In the genomic region with DNA sequence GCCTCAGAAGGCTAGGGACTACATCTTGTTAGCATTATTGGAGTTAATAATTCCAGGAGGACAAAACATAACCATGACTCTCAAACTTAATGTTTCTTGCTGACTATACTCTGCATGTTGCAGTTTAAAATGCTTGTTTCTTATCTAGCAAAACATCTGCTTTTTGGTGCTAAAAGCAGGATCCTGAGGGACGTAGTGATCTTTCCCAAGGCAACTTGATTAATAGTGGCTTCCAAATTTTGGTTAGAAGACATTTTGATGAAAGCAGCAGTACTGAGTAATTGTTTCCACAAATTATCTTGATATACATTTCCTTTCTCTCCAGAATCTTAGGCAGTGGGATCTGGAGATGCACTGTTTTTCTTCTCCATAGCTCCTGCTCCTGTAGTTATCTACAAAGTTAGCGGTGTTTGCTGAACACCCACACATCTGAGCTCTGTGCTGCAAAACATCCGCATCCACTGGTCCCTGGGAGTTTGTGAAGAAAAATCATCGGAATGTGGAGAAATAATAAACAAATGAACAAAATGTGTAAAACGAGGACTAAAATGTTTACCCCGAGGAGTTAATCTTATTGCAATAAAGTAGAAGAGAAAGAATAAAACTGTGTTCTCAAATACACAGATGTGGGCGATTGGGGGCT, we compare ENCODE assay signal across 10 cellular contexts.
A peak's percentile ranks its signal among the peaks of the same experiment; 100 is the strongest.
DNase-seq lines count a peak whose midpoint lies in the region; ATAC-seq and TF ChIP-seq lines count a peak whose summit lies in the region.
"Had no signal": no experiment of that assay in that cellular context is flagged by ENCODE, and none has a peak within 500 bp of the region (broad histone marks: within the 10 kb centered on the region; RNA-seq: fewer than 3 reads in every experiment).

No MANE protein-coding gene starts in this region.

- H3K4me1 Mint-ChIP-seq in activated T-cell treated with anti-CD3 and anti-CD28 coated beads, Interleukin-2, amount 50 U/mL, for 24 hours (ENCODE audit: low read depth) = peaks cover 5% of the 10 kb centered on the region

- no peaks in the 10 kb centered on the region for H3K36me3 Mint-ChIP-seq in activated T-cell treated with anti-CD3 and anti-CD28 coated beads, Interleukin-2, amount 50 U/mL, for 24 hours (ENCODE audit: low read depth)

- no peaks in the 10 kb centered on the region for H3K27me3 Mint-ChIP-seq in activated T-cell treated with anti-CD3 and anti-CD28 coated beads, Interleukin-2, amount 50 U/mL, for 24 hours

- no peak for TF ChIP-seq CTCF in parathyroid adenoma (IDR thresholded peaks at IDR 0.05)

- H3K27ac ChIP-seq in parathyroid adenoma = peak overlapping the region; percentile 61

- H3K9ac ChIP-seq in adipocyte (ENCODE audit: low read length) (peak overlapping the region; percentile 83), parathyroid adenoma (no peak overlapping the region)

- H3K4me2 ChIP-seq in parathyroid adenoma (ENCODE audit: low read length) = peak overlapping the region; percentile 63

- peak; percentile 11 for ATAC-seq in GM19035 (IDR thresholded peaks at IDR 0.05; ENCODE audit: unreplicated experiment)
- peak; percentile 13 for ATAC-seq in HG02840 (IDR thresholded peaks at IDR 0.05; ENCODE audit: low FRiP score, unreplicated experiment)
- ATAC-seq: gastrocnemius medialis had no signal

- peak overlapping the region; percentile 78 for H2AFZ ChIP-seq in parathyroid adenoma

- H3K9me3 ChIP-seq in adipocyte (ENCODE audit: control insufficient read depth, low read length) (no peaks in the 10 kb centered on the region), parathyroid adenoma (ENCODE audit: control insufficient read depth, low read length) (no peaks in the 10 kb centered on the region)
- H3K9me3 ChIP-seq: gastrocnemius medialis had no signal

- peak; percentile 20 for DNase-seq in adipocyte (ENCODE audit: low read depth)
- no peak for DNase-seq in NCI-H187 (lab: John Stamatoyannopoulos, UW)
- no peak for DNase-seq in NCI-H1694 treated with DMSO at 0.1 percent for 48 hours (lab: John Stamatoyannopoulos, UW)
- no peak for DNase-seq in activated T-cell treated with anti-CD3 and anti-CD28 coated beads, Interleukin-2, amount 50 U/mL, for 24 hours
- DNase-seq in NCI-H2081 (lab: John Stamatoyannopoulos, UW) = no peak
- DNase-seq: gastrocnemius medialis, trophoblast cell had no signal

- peaks cover 51% of the 10 kb centered on the region for H3K4me1 ChIP-seq in adipocyte (ENCODE audit: control insufficient read depth, insufficient read depth, low read length)
- peaks cover 44% of the 10 kb centered on the region for H3K4me1 ChIP-seq in parathyroid adenoma

- no peak overlapping the region for H3K27ac Mint-ChIP-seq in activated T-cell treated with anti-CD3 and anti-CD28 coated beads, Interleukin-2, amount 50 U/mL, for 24 hours

- no peak overlapping the region for H3K4me3 Mint-ChIP-seq in activated T-cell treated with anti-CD3 and anti-CD28 coated beads, Interleukin-2, amount 50 U/mL, for 24 hours

- H3K36me3 ChIP-seq in adipocyte (ENCODE audit: control insufficient read depth, insufficient read depth, low read length, severe bottlenecking) (no peaks in the 10 kb centered on the region), parathyroid adenoma (ENCODE audit: control insufficient read depth, insufficient read depth, low read length) (no peaks in the 10 kb centered on the region)
- H3K36me3 ChIP-seq: gastrocnemius medialis had no signal

- H3K27me3 ChIP-seq in adipocyte (replicated peaks; ENCODE audit: control insufficient read depth, insufficient read depth, low read length) = no peaks in the 10 kb centered on the region
- H3K27me3 ChIP-seq in parathyroid adenoma (ENCODE audit: control insufficient read depth, insufficient read depth, low read length) = no peaks in the 10 kb centered on the region
- H3K27me3 ChIP-seq: gastrocnemius medialis had no signal

- H3K4me3 ChIP-seq in adipocyte (ENCODE audit: low read length) = peak overlapping the region; percentile 73
- peak overlapping the region; percentile 6 for H3K4me3 ChIP-seq in parathyroid adenoma (ENCODE audit: low read depth, low read length)

- no peaks in the 10 kb centered on the region for H3K9me3 Mint-ChIP-seq in activated T-cell treated with anti-CD3 and anti-CD28 coated beads, Interleukin-2, amount 50 U/mL, for 24 hours

- H3K79me2 ChIP-seq in parathyroid adenoma = no peaks in the 10 kb centered on the region
